Comparison of ENCODE assay signal across 27 cellular contexts in the genomic region with DNA sequence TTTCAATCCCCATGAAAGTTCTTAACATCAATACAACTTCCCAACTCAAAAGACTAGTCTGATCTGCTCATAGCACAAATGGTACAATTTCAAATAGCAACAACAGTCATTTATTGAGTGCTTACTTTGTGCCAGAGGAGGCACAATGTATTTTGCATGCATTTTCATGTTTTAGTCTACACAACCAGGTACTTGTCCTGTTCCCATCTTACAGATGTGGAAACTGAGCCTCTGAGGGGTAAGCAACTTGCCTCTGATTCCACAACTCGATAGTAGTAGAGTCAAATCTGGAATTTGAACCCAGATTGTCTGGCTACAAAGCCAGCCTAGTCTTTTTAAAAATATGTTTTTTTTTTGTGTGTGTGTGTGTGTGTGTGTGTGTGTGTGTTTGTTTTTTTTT.
"Had no signal": no experiment of that assay in that cellular context is flagged by ENCODE, and none has a peak within 500 bp of the region (broad histone marks: within the 10 kb centered on the region; RNA-seq: fewer than 3 reads in every experiment).

No MANE protein-coding gene starts in this region.

- H3K9me3 ChIP-seq: MG63 had no signal

- H3K36me3 ChIP-seq: brain microvascular endothelial cell, cardiac muscle cell, MG63 had no signal

- H3K27ac Mint-ChIP-seq: activated B cell treated with CpG ODN at 0.5 μM for 24 hours; activated CD4-positive, alpha-beta memory T cell treated with anti-CD3 and anti-CD28 coated beads for 36 hours; activated CD4-positive, alpha-beta T cell treated with anti-CD3 and anti-CD28 coated beads, Interleukin-2, amount 10 ng/mL, durations not matched to agents 7 days and 5 days; activated naive CD4-positive, alpha-beta T cell treated with anti-CD3 and anti-CD28 coated beads for 36 hours; activated naive CD8-positive, alpha-beta T cell; activated T-helper 17 cell treated with anti-CD3 and anti-CD28 coated beads, Interleukin-2, amount 50 U/mL, for 72 hours; T-cell had no signal

- H3K36me3 Mint-ChIP-seq: activated CD4-positive, alpha-beta memory T cell treated with anti-CD3 and anti-CD28 coated beads for 36 hours; T-cell had no signal

- H2AFZ ChIP-seq: PC-9 had no signal

- H3K27ac ChIP-seq: brain microvascular endothelial cell, cardiac muscle cell, KMS-11, PC-9, SK-N-MC had no signal

- H3K9ac ChIP-seq: KMS-11 had no signal

- FAIRE-seq: TTC549 had no signal

- H3K9me3 Mint-ChIP-seq: activated B cell treated with CpG ODN at 0.5 μM for 24 hours; activated CD4-positive, alpha-beta memory T cell treated with anti-CD3 and anti-CD28 coated beads for 36 hours; activated naive CD4-positive, alpha-beta T cell treated with anti-CD3 and anti-CD28 coated beads for 36 hours; activated T-helper 17 cell treated with anti-CD3 and anti-CD28 coated beads, Interleukin-2, amount 50 U/mL, for 72 hours; T-cell had no signal

- ATAC-seq: activated T-helper 17 cell treated with anti-CD3 and anti-CD28 coated beads, Interleukin-2, amount 50 U/mL, for 72 hours; T-cell had no signal

- H3K27me3 Mint-ChIP-seq: activated B cell treated with CpG ODN at 0.5 μM for 24 hours; activated CD4-positive, alpha-beta memory T cell treated with anti-CD3 and anti-CD28 coated beads for 36 hours; activated CD4-positive, alpha-beta T cell treated with anti-CD3 and anti-CD28 coated beads, Interleukin-2, amount 10 ng/mL, durations not matched to agents 7 days and 5 days; activated naive CD8-positive, alpha-beta T cell; activated T-helper 17 cell treated with anti-CD3 and anti-CD28 coated beads, Interleukin-2, amount 50 U/mL, for 72 hours had no signal

- H3K4me3 Mint-ChIP-seq: activated B cell treated with CpG ODN at 0.5 μM for 24 hours; activated CD4-positive, alpha-beta memory T cell treated with anti-CD3 and anti-CD28 coated beads for 36 hours; activated CD4-positive, alpha-beta T cell treated with anti-CD3 and anti-CD28 coated beads, Interleukin-2, amount 10 ng/mL, durations not matched to agents 7 days and 5 days; activated naive CD4-positive, alpha-beta T cell treated with anti-CD3 and anti-CD28 coated beads for 36 hours; activated naive CD8-positive, alpha-beta T cell; activated T-helper 17 cell treated with anti-CD3 and anti-CD28 coated beads, Interleukin-2, amount 50 U/mL, for 72 hours; T-cell had no signal

- DNase-seq: activated B cell treated with CpG ODN at 0.5 μM for 24 hours; activated CD4-positive, alpha-beta memory T cell treated with anti-CD3 and anti-CD28 coated beads for 36 hours; activated CD4-positive, alpha-beta T cell treated with anti-CD3 and anti-CD28 coated beads, Interleukin-2, amount 10 ng/mL, durations not matched to agents 7 days and 5 days; activated CD8-positive, alpha-beta memory T cell treated with anti-CD3 and anti-CD28 coated beads for 24 hours; activated gamma-delta T cell; activated naive CD4-positive, alpha-beta T cell treated with anti-CD3 and anti-CD28 coated beads for 36 hours; activated T-cell treated with anti-CD3 and anti-CD28 coated beads, Interleukin-2, amount 50 U/mL, for 48 hours; amygdala; brain microvascular endothelial cell; cerebellar nuclear complex; MG63; NCI-H1092 treated with DMSO at 0.1 percent for 48 hours; NCI-H1417 treated with DMSO at 0.1 percent for 48 hours; NCI-H1694 treated with DMSO at 0.1 percent for 48 hours; NCI-H2081; NCI-H446; NCI-H524; PC-9; T-cell; T-helper 2 cell; T1000 had no signal

- H3K27me3 ChIP-seq: brain microvascular endothelial cell, cardiac muscle cell, MG63 had no signal

- H3K4me3 ChIP-seq: cardiac muscle cell, MG63, PC-9, SK-N-MC had no signal

- H3K4me2 ChIP-seq: KMS-11, PC-9 had no signal
